ENCODE assay signal across 8 cellular contexts in genomic region chr9:97853844-97854695, GRCh38. TPM values are rescaled to one million over a fixed set of nuclear protein-coding genes. Genes with fewer than 3 reads are reported as not detected.
A peak's percentile ranks its signal among the peaks of the same experiment; 100 is the strongest.
DNase-seq lines count a peak whose midpoint lies in the region; ATAC-seq and TF ChIP-seq lines count a peak whose summit lies in the region.

No MANE protein-coding gene starts in this region.

- no peaks in the 10 kb centered on the region for H3K36me3 ChIP-seq in skeletal muscle tissue (ENCODE audit: control insufficient read depth in 3 of 3, insufficient read depth in 3 of 3, low read length in 3 of 3)

- peaks cover 100% of the 10 kb centered on the region for H3K27me3 ChIP-seq in foreskin keratinocyte
- H3K27me3 ChIP-seq in skeletal muscle tissue (ENCODE audit: control insufficient read depth in 3 of 3, insufficient read depth in 3 of 3, low read length in 3 of 3) = peaks cover 86 to 98% (median 93%) of the 10 kb centered on the region in 3 donors

- peak; percentile 62 for ATAC-seq in foreskin keratinocyte

- H3K4me1 ChIP-seq in foreskin keratinocyte = no peaks in the 10 kb centered on the region
- peaks cover 10 to 16% (median 12%) of the 10 kb centered on the region in 3 donors for H3K4me1 ChIP-seq in skeletal muscle tissue (ENCODE audit: control insufficient read depth in 3 of 3, insufficient read depth in 3 of 3, low read length in 3 of 3)

- TF ChIP-seq CTCF in foreskin keratinocyte (conservative IDR thresholded peaks at IDR 0.05) = peak; percentile 63

- DNase-seq in DMS 273 (lab: John Stamatoyannopoulos, UW; ENCODE audit: unreplicated experiment) (peak; percentile 90), NCI-H1694 treated with DMSO at 0.1 percent for 48 hours (lab: John Stamatoyannopoulos, UW) (peak; percentile 34), foreskin keratinocyte (peak in 1 of 2 donors; percentile 62), GM03348 (ENCODE audit: low spot score) (no peak), superior temporal gyrus (ENCODE audit: extremely low spot score) (no peak), NCI-H2196 treated with DMSO at 0.1 percent for 48 hours (lab: John Stamatoyannopoulos, UW; ENCODE audit: unreplicated experiment) (no peak)
- peak; percentile 12 for DNase-seq in activated CD8-positive, alpha-beta memory T cell treated with anti-CD3 and anti-CD28 coated beads, Interleukin-2, amount 50 U/mL, for 1 hour (ENCODE audit: extremely low read depth)

- H3K27ac ChIP-seq in foreskin keratinocyte (no peak overlapping the region), skeletal muscle tissue (ENCODE audit: low read depth, low read length) (no peak overlapping the region)

- peak overlapping the region in 2 of 3 donors; percentile 54 to 60 for H3K4me3 ChIP-seq in skeletal muscle tissue (ENCODE audit: low read length in 3 of 3)

- H3K9ac ChIP-seq in skeletal muscle tissue (ENCODE audit: low read depth in 1 of 3, low read length in 3 of 3) = no peak overlapping the region

- H3K9me3 ChIP-seq in skeletal muscle tissue (ENCODE audit: control insufficient read depth in 3 of 3, low read length in 3 of 3) = no peaks in the 10 kb centered on the region

RNA-seq across cellular contexts. Expression of gene FOXE1, which starts 1.0 kb away (rescaled TPM):
- total RNA-seq in foreskin keratinocyte (0.17 and 0.32 TPM in 2 replicates), skeletal muscle tissue (not detected)
- polyA plus RNA-seq in foreskin keratinocyte = 0.09 and 0.30 TPM in 2 replicates

Comparison
In these comparisons a context has a peak if more than half of its experiments do, and no peak if none do; other contexts are left out.
1. DNase-seq: peak in DMS 273 (single experiment), NCI-H1694 treated with DMSO at 0.1 percent for 48 hours (single experiment) and activated CD8-positive, alpha-beta memory T cell treated with anti-CD3 and anti-CD28 coated beads, Interleukin-2, amount 50 U/mL, for 1 hour (single experiment); none in GM03348 (single experiment), superior temporal gyrus (single experiment) and NCI-H2196 treated with DMSO at 0.1 percent for 48 hours (single experiment).